ENCODE assay signal across 8 cellular contexts in the genomic region with DNA sequence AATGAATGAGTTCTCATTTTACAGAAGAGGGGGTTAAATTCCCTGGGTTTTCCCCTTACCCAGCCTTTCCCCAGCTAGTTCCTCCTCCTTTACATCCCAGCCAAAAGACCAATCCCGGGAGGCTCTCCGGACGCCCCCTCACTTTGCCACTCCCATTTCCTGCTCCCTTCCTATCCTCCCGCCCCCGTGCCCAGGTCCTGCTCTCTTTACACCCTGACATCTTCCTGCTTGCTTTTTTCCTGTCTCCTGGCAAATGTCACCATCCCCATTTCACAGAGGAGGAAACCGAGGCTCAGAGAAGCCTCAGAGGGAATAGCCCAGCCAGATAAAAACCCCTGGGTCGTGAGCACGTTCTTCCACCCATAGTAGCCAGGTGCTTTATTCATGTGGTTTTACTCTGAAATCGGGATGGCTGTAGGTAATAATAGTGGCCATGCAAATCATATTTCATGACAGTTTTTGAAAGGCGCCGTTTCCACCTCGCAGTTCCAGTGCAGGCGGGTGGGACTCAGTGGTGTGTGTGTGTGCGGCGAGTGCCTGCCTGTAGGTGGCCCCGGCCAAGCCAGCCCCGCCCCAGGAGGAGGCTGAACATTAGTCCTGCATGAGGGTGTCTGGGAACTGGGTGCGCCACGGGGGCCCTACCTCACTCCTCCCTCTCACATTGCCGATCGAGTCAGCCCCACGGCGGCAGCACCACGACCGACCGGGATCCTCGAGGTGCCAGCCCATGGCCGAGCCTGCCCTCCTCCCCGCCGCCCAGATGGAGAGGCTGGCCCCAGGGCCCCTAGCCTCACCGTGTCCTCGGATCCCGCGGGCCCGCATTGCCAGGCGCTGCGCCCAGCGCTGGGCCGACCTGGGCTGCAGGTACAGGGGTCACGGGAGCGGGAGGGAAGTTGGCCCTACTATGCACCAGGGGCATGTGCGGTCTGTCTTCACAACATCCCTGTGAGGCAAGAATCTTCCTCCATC. TPM values are rescaled to one million over a fixed set of nuclear protein-coding genes. Genes with fewer than 3 reads are reported as not detected.
A peak's percentile ranks its signal among the peaks of the same experiment; 100 is the strongest.
DNase-seq lines count a peak whose midpoint lies in the region; ATAC-seq and TF ChIP-seq lines count a peak whose summit lies in the region.
"Had no signal": no experiment of that assay in that cellular context is flagged by ENCODE, and none has a peak within 500 bp of the region (broad histone marks: within the 10 kb centered on the region; RNA-seq: fewer than 3 reads in every experiment).

A gene (plus strand): TSS at position 594 of the 969 bp plus-strand sequence.

- H3K4me1 ChIP-seq in MM.1S (ENCODE audit: low read length) = no peaks in the 10 kb centered on the region

- no peak within 1 kb of the TSS for H3K27ac ChIP-seq in MM.1S (ENCODE audit: low read length)

- H3K27me3 Mint-ChIP-seq in chondrocyte (ENCODE audit: low read depth) = peaks cover 41% of the 10 kb centered on the region
- peaks cover 29 to 77% (median 54%) of the 10 kb centered on the region in 5 donors for H3K27me3 Mint-ChIP-seq in naive thymus-derived CD8-positive, alpha-beta T cell

- H3K9me2 ChIP-seq in MM.1S (replicated peaks; ENCODE audit: insufficient read depth, low read length) = no peaks in the 10 kb centered on the region

- H3K9me3 ChIP-seq in MM.1S (replicated peaks; ENCODE audit: insufficient read depth, low read length) = no peaks in the 10 kb centered on the region

- H4K20me1 ChIP-seq in MM.1S (ENCODE audit: insufficient read depth, low read length) = no peaks in the 10 kb centered on the region

- POLR2A ChIA-PET in naive thymus-derived CD8-positive, alpha-beta T cell (lab: Charles Lee) = no interaction called here

- no peaks in the 10 kb centered on the region for H3F3A ChIP-seq in MM.1S (ENCODE audit: insufficient read depth, low read length)

- H2AFZ ChIP-seq in MM.1S (ENCODE audit: low read length) = peak within 1 kb of the TSS; percentile 84

- no peaks in the 10 kb centered on the region for H3K79me2 ChIP-seq in MM.1S (ENCODE audit: low read length)

- H3K36me3 Mint-ChIP-seq in chondrocyte (ENCODE audit: low read depth) = no peaks in the 10 kb centered on the region
- H3K36me3 Mint-ChIP-seq in naive thymus-derived CD8-positive, alpha-beta T cell = no peaks in the 10 kb centered on the region

- H3K27me3 ChIP-seq in MM.1S (replicated peaks; ENCODE audit: insufficient read depth, low read length) = peaks cover 12% of the 10 kb centered on the region; the same call in 1 of the 2 replicates

- no peaks in the 10 kb centered on the region for H3K36me3 ChIP-seq in MM.1S (replicated peaks; ENCODE audit: insufficient read depth, low read length)

- H3K27ac Mint-ChIP-seq in chondrocyte (ENCODE audit: unreplicated experiment) = no peak within 1 kb of the TSS
- peak within 1 kb of the TSS in 2 of 10 donors; percentile 3 to 65 for H3K27ac Mint-ChIP-seq in naive thymus-derived CD8-positive, alpha-beta T cell

- H3K4me3 Mint-ChIP-seq in chondrocyte (ENCODE audit: unreplicated experiment) = peak within 1 kb of the TSS; percentile 40
- peak within 1 kb of the TSS in 5 of 10 donors; percentile 2 to 44 (median 32) for H3K4me3 Mint-ChIP-seq in naive thymus-derived CD8-positive, alpha-beta T cell

- no peaks in the 10 kb centered on the region for H3K9me3 Mint-ChIP-seq in chondrocyte (ENCODE audit: low read depth)
- H3K9me3 Mint-ChIP-seq in naive thymus-derived CD8-positive, alpha-beta T cell = no peaks in the 10 kb centered on the region

- TF ChIP-seq CTCF in MM.1S (IDR thresholded peaks at IDR 0.05; ENCODE audit: low read length) = peak; percentile 32
- peak; percentile 26 for TF ChIP-seq CTCF in chondrocyte (IDR thresholded peaks at IDR 0.05)

- peak within 1 kb of the TSS; percentile 76 for H3K4me2 ChIP-seq in MM.1S (ENCODE audit: low read depth, low read length)

- no peak within 1 kb of the TSS for H3K9ac ChIP-seq in MM.1S (ENCODE audit: low read length)

- peak; percentile 57 to 76 for ATAC-seq in naive thymus-derived CD8-positive, alpha-beta T cell
- ATAC-seq in GM19023 (IDR thresholded peaks at IDR 0.05; ENCODE audit: unreplicated experiment) (no peak), HG02798 (IDR thresholded peaks at IDR 0.05; ENCODE audit: poor library complexity, unreplicated experiment) (no peak)

- DNase-seq in GM19238 (ENCODE audit: insufficient read length, low spot score) = peak; percentile 43
- peak; percentile 27 for DNase-seq in MM.1S
- DNase-seq in chondrocyte (ENCODE audit: low spot score) = no peak
- DNase-seq in naive thymus-derived CD8-positive, alpha-beta T cell = peak in 1 of 10 donors; percentile 18
- no peak for DNase-seq in activated effector memory CD4-positive, alpha-beta T cell treated with anti-CD3 and anti-CD28 coated beads, Interleukin-2, amount 50 U/mL, for 16 hours

- H3K4me3 ChIP-seq in MM.1S (ENCODE audit: low read length) = peak within 1 kb of the TSS; percentile 32; the same call in 1 of the 2 replicates

- H3K4me1 Mint-ChIP-seq in chondrocyte (ENCODE audit: low read depth) = peaks cover 17% of the 10 kb centered on the region
- H3K4me1 Mint-ChIP-seq in naive thymus-derived CD8-positive, alpha-beta T cell = peaks cover 0 to 9% (median 7%) of the 10 kb centered on the region in 4 donors

RNA-seq across cellular contexts. Expression of the gene that starts here (rescaled TPM):
- not detected in 3 replicates for total RNA-seq in chondrocyte
- total RNA-seq in naive thymus-derived CD8-positive, alpha-beta T cell = not detected
- polyA plus RNA-seq in naive thymus-derived CD8-positive, alpha-beta T cell = not detected
- total RNA-seq: pulmonary artery endothelial cell had no signal

Comparison
In these comparisons a context has a peak if more than half of its experiments do, and no peak if none do; other contexts are left out.
1. Peak in ATAC-seq in naive thymus-derived CD8-positive, alpha-beta T cell; RNA of the gene not detected or under 1 TPM.
2. DNase-seq: peak in GM19238 (single experiment) and MM.1S (single experiment); none in chondrocyte (single experiment) and activated effector memory CD4-positive, alpha-beta T cell treated with anti-CD3 and anti-CD28 coated beads, Interleukin-2, amount 50 U/mL, for 16 hours (single experiment).